ENCODE assay signal across 1 cellular context in genomic region chr16:81077077-81077940, GRCh38.
TF ChIP-seq lines count a peak whose summit lies in the region.

TSS of gene C16orf46 (minus strand) at chr16:81077238. CDS start at chr16:81063955, 13,283 bp downstream.

TF ChIP-seq in HepG2, 621 proteins besides CTCF, POLR2A, EP300 and RAD21 (continued from another document and continues in another):
- TF ChIP-seq TEAD2 (CRISPR knock-in tag; IDR thresholded peaks at IDR 0.05): peak; percentile 25; the same call in 1 of the 2 replicates
- TF ChIP-seq GMEB2 (CRISPR knock-in tag; IDR thresholded peaks at IDR 0.05; ENCODE audit: low read depth): 0 out of 2 replicates have a peak, but pooled peaks have one; percentile 39
- TF ChIP-seq KLF15 (CRISPR knock-in tag; IDR thresholded peaks at IDR 0.05; ENCODE audit: borderline replicate concordance): peak; percentile 54
- TF ChIP-seq ZFP37 (CRISPR knock-in tag; IDR thresholded peaks at IDR 0.05; ENCODE audit: borderline replicate concordance): peak; percentile 63; the same call in 1 of the 2 replicates
- 0 out of 2 replicates have a peak, but pooled peaks have one; percentile 16 for TF ChIP-seq LRRFIP1 (CRISPR knock-in tag; conservative IDR thresholded peaks at IDR 0.05)
- peak; percentile 96 for TF ChIP-seq CREB1 (IDR thresholded peaks at IDR 0.05)
- TF ChIP-seq CREB1 (CRISPR knock-in tag; IDR thresholded peaks at IDR 0.05): peak; percentile 98
- TF ChIP-seq NR2C2 (CRISPR knock-in tag; IDR thresholded peaks at IDR 0.05; ENCODE audit: borderline replicate concordance): 0 out of 2 replicates have a peak, but pooled peaks have one; percentile 29
- TF ChIP-seq GABPA (IDR thresholded peaks at IDR 0.05; ENCODE audit: low read depth, low read length): peak; percentile 93
- peak; percentile 98 for TF ChIP-seq GABPA (CRISPR knock-in tag; IDR thresholded peaks at IDR 0.05; ENCODE audit: low read depth)
- no peak for TF ChIP-seq JUNB (CRISPR knock-in tag; IDR thresholded peaks at IDR 0.05; ENCODE audit: borderline replicate concordance)
- TF ChIP-seq DPF2 (CRISPR knock-in tag; IDR thresholded peaks at IDR 0.05; ENCODE audit: borderline replicate concordance, low read depth): no peak
- TF ChIP-seq ZNF614 (CRISPR knock-in tag; IDR thresholded peaks at IDR 0.05; ENCODE audit: borderline replicate concordance): 0 out of 2 replicates have a peak, but pooled peaks have one; percentile 62
- TF ChIP-seq, protein P1, sequence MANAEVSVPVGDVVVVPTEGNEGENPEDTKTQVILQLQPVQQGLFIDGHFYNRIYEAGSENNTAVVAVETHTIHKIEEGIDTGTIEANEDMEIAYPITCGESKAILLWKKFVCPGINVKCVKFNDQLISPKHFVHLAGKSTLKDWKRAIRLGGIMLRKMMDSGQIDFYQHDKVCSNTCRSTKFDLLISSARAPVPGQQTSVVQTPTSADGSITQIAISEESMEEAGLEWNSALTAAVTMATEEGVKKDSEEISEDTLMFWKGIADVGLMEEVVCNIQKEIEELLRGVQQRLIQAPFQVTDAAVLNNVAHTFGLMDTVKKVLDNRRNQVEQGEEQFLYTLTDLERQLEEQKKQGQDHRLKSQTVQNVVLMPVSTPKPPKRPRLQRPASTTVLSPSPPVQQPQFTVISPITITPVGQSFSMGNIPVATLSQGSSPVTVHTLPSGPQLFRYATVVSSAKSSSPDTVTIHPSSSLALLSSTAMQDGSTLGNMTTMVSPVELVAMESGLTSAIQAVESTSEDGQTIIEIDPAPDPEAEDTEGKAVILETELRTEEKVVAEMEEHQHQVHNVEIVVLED (CRISPR knock-in tag; IDR thresholded peaks at IDR 0.05; ENCODE audit: borderline replicate concordance): peak; percentile 84
- TF ChIP-seq, protein P2, sequence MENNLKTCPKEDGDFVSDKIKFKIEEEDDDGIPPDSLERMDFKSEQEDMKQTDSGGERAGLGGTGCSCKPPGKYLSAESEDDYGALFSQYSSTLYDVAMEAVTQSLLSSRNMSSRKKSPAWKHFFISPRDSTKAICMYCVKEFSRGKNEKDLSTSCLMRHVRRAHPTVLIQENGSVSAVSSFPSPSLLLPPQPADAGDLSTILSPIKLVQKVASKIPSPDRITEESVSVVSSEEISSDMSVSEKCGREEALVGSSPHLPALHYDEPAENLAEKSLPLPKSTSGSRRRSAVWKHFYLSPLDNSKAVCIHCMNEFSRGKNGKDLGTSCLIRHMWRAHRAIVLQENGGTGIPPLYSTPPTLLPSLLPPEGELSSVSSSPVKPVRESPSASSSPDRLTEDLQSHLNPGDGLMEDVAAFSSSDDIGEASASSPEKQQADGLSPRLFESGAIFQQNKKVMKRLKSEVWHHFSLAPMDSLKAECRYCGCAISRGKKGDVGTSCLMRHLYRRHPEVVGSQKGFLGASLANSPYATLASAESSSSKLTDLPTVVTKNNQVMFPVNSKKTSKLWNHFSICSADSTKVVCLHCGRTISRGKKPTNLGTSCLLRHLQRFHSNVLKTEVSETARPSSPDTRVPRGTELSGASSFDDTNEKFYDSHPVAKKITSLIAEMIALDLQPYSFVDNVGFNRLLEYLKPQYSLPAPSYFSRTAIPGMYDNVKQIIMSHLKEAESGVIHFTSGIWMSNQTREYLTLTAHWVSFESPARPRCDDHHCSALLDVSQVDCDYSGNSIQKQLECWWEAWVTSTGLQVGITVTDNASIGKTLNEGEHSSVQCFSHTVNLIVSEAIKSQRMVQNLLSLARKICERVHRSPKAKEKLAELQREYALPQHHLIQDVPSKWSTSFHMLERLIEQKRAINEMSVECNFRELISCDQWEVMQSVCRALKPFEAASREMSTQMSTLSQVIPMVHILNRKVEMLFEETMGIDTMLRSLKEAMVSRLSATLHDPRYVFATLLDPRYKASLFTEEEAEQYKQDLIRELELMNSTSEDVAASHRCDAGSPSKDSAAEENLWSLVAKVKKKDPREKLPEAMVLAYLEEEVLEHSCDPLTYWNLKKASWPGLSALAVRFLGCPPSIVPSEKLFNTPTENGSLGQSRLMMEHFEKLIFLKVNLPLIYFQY (CRISPR knock-in tag; IDR thresholded peaks at IDR 0.05; ENCODE audit: borderline replicate concordance): peak; percentile 83; the same call in 1 of the 2 replicates
- TF ChIP-seq ZBTB34 (CRISPR knock-in tag; IDR thresholded peaks at IDR 0.05): peak; percentile 70
- peak; percentile 84; the same call in 1 of the 2 replicates for TF ChIP-seq BRCA1 (CRISPR knock-in tag; IDR thresholded peaks at IDR 0.05)
- TF ChIP-seq BCLAF1 (IDR thresholded peaks at IDR 0.05): no peak
- TF ChIP-seq, protein P3, sequence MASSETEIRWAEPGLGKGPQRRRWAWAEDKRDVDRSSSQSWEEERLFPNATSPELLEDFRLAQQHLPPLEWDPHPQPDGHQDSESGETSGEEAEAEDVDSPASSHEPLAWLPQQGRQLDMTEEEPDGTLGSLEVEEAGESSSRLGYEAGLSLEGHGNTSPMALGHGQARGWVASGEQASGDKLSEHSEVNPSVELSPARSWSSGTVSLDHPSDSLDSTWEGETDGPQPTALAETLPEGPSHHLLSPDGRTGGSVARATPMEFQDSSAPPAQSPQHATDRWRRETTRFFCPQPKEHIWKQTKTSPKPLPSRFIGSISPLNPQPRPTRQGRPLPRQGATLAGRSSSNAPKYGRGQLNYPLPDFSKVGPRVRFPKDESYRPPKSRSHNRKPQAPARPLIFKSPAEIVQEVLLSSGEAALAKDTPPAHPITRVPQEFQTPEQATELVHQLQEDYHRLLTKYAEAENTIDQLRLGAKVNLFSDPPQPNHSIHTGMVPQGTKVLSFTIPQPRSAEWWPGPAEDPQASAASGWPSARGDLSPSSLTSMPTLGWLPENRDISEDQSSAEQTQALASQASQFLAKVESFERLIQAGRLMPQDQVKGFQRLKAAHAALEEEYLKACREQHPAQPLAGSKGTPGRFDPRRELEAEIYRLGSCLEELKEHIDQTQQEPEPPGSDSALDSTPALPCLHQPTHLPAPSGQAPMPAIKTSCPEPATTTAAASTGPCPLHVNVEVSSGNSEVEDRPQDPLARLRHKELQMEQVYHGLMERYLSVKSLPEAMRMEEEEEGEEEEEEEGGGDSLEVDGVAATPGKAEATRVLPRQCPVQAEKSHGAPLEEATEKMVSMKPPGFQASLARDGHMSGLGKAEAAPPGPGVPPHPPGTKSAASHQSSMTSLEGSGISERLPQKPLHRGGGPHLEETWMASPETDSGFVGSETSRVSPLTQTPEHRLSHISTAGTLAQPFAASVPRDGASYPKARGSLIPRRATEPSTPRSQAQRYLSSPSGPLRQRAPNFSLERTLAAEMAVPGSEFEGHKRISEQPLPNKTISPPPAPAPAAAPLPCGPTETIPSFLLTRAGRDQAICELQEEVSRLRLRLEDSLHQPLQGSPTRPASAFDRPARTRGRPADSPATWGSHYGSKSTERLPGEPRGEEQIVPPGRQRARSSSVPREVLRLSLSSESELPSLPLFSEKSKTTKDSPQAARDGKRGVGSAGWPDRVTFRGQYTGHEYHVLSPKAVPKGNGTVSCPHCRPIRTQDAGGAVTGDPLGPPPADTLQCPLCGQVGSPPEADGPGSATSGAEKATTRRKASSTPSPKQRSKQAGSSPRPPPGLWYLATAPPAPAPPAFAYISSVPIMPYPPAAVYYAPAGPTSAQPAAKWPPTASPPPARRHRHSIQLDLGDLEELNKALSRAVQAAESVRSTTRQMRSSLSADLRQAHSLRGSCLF (CRISPR knock-in tag; IDR thresholded peaks at IDR 0.05; ENCODE audit: borderline replicate concordance): no peak
- TF ChIP-seq PATZ1 (CRISPR knock-in tag; IDR thresholded peaks at IDR 0.05): peak; percentile 28; the same call in 1 of the 2 replicates
- TF ChIP-seq, protein P4, sequence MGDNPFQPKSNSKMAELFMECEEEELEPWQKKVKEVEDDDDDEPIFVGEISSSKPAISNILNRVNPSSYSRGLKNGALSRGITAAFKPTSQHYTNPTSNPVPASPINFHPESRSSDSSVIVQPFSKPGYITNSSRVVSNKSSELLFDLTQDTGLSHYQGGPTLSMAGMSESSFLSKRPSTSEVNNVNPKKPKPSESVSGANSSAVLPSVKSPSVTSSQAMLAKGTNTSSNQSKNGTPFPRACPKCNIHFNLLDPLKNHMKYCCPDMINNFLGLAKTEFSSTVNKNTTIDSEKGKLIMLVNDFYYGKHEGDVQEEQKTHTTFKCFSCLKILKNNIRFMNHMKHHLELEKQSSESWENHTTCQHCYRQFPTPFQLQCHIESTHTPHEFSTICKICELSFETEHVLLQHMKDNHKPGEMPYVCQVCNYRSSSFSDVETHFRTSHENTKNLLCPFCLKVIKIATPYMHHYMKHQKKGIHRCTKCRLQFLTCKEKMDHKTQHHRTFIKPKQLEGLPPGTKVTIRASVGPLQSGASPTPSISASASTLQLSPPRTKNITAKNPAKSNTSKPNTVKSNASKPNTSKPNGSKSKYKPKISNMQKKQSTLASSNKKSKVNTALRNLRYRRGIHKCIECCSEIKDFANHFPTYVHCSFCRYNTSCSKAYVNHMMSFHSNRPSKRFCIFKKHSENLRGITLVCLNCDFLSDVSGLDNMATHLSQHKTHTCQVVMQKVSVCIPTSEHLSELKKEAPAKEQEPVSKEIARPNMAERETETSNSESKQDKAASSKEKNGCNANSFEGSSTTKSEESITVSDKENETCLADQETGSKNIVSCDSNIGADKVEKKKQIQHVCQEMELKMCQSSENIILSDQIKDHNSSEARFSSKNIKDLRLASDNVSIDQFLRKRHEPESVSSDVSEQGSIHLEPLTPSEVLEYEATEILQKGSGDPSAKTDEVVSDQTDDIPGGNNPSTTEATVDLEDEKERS (CRISPR knock-in tag; IDR thresholded peaks at IDR 0.05): no peak; the same call in 1 of the 2 replicates
- TF ChIP-seq AHR (CRISPR knock-in tag; IDR thresholded peaks at IDR 0.05): no peak
- TF ChIP-seq ISX (CRISPR knock-in tag; conservative IDR thresholded peaks at IDR 0.05): peak; percentile 82; the same call in 1 of the 2 replicates
- no peak for TF ChIP-seq PLRG1 (conservative IDR thresholded peaks at IDR 0.05)
- no peak for TF ChIP-seq HMGA1 (CRISPR knock-in tag; conservative IDR thresholded peaks at IDR 0.05)
- TF ChIP-seq KLF11 (CRISPR knock-in tag; IDR thresholded peaks at IDR 0.05): peak; percentile 78; the same call in 1 of the 2 replicates
- peak; percentile 96 for TF ChIP-seq ETV5 (CRISPR knock-in tag; IDR thresholded peaks at IDR 0.05; ENCODE audit: borderline replicate concordance)
